Comparison of ENCODE assay signal across 1 cellular context in the genomic region with DNA sequence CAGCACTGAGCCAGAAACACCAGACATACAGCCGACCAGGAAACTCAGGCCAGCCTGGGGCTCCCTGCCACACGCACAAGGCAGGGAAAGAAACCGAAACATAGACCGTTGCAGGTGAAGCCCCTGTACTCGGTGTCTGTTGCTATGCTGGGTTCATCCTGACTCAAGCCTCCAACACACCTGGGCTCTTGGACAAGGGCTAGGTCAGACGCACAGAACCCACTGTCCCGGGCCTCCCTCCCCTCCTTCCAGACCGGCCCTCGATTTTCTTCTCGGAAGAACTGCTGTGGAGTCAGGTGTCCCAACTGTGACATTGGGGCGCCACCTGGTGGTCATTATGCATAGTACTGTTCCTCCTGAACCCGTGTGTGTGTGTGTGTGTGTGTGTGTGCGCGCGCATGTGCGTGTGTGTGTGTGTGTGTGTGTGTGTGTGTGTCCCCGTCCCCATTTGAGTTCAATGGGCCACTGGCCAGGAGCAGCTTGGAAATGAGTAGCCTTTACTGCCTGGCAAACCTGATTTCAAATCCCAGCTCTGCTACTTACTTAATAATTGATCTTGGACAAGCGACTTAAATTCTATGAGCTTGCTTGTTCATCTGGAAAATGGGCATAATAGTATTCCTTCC.
A peak's percentile ranks its signal among the peaks of the same experiment; 100 is the strongest.
TF ChIP-seq lines count a peak whose summit lies in the region.

No MANE protein-coding gene starts in this region.

TF ChIP-seq in HepG2, 621 proteins besides CTCF, POLR2A, EP300 and RAD21 (continued from another document and continues in another):
- TF ChIP-seq, protein P1, sequence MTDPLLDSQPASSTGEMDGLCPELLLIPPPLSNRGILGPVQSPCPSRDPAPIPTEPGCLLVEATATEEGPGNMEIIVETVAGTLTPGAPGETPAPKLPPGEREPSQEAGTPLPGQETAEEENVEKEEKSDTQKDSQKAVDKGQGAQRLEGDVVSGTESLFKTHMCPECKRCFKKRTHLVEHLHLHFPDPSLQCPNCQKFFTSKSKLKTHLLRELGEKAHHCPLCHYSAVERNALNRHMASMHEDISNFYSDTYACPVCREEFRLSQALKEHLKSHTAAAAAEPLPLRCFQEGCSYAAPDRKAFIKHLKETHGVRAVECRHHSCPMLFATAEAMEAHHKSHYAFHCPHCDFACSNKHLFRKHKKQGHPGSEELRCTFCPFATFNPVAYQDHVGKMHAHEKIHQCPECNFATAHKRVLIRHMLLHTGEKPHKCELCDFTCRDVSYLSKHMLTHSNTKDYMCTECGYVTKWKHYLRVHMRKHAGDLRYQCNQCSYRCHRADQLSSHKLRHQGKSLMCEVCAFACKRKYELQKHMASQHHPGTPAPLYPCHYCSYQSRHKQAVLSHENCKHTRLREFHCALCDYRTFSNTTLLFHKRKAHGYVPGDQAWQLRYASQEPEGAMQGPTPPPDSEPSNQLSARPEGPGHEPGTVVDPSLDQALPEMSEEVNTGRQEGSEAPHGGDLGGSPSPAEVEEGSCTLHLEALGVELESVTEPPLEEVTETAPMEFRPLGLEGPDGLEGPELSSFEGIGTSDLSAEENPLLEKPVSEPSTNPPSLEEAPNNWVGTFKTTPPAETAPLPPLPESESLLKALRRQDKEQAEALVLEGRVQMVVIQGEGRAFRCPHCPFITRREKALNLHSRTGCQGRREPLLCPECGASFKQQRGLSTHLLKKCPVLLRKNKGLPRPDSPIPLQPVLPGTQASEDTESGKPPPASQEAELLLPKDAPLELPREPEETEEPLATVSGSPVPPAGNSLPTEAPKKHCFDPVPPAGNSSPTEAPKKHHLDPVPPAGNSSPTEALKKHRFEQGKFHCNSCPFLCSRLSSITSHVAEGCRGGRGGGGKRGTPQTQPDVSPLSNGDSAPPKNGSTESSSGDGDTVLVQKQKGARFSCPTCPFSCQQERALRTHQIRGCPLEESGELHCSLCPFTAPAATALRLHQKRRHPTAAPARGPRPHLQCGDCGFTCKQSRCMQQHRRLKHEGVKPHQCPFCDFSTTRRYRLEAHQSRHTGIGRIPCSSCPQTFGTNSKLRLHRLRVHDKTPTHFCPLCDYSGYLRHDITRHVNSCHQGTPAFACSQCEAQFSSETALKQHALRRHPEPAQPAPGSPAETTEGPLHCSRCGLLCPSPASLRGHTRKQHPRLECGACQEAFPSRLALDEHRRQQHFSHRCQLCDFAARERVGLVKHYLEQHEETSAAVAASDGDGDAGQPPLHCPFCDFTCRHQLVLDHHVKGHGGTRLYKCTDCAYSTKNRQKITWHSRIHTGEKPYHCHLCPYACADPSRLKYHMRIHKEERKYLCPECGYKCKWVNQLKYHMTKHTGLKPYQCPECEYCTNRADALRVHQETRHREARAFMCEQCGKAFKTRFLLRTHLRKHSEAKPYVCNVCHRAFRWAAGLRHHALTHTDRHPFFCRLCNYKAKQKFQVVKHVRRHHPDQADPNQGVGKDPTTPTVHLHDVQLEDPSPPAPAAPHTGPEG (CRISPR knock-in tag; IDR thresholded peaks at IDR 0.05): no peak
- TF ChIP-seq PCBP2 (optimal IDR thresholded peaks at IDR 0.05; ENCODE audit: low read depth, low read length, poor library complexity, severe bottlenecking): no peak
- no peak for TF ChIP-seq ZNF572 (CRISPR knock-in tag; IDR thresholded peaks at IDR 0.05)
- TF ChIP-seq SRSF1 (optimal IDR thresholded peaks at IDR 0.05; ENCODE audit: low read depth, low read length): no peak
- TF ChIP-seq, protein P2, sequence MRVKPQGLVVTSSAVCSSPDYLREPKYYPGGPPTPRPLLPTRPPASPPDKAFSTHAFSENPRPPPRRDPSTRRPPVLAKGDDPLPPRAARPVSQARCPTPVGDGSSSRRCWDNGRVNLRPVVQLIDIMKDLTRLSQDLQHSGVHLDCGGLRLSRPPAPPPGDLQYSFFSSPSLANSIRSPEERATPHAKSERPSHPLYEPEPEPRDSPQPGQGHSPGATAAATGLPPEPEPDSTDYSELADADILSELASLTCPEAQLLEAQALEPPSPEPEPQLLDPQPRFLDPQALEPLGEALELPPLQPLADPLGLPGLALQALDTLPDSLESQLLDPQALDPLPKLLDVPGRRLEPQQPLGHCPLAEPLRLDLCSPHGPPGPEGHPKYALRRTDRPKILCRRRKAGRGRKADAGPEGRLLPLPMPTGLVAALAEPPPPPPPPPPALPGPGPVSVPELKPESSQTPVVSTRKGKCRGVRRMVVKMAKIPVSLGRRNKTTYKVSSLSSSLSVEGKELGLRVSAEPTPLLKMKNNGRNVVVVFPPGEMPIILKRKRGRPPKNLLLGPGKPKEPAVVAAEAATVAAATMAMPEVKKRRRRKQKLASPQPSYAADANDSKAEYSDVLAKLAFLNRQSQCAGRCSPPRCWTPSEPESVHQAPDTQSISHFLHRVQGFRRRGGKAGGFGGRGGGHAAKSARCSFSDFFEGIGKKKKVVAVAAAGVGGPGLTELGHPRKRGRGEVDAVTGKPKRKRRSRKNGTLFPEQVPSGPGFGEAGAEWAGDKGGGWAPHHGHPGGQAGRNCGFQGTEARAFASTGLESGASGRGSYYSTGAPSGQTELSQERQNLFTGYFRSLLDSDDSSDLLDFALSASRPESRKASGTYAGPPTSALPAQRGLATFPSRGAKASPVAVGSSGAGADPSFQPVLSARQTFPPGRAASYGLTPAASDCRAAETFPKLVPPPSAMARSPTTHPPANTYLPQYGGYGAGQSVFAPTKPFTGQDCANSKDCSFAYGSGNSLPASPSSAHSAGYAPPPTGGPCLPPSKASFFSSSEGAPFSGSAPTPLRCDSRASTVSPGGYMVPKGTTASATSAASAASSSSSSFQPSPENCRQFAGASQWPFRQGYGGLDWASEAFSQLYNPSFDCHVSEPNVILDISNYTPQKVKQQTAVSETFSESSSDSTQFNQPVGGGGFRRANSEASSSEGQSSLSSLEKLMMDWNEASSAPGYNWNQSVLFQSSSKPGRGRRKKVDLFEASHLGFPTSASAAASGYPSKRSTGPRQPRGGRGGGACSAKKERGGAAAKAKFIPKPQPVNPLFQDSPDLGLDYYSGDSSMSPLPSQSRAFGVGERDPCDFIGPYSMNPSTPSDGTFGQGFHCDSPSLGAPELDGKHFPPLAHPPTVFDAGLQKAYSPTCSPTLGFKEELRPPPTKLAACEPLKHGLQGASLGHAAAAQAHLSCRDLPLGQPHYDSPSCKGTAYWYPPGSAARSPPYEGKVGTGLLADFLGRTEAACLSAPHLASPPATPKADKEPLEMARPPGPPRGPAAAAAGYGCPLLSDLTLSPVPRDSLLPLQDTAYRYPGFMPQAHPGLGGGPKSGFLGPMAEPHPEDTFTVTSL (CRISPR knock-in tag; IDR thresholded peaks at IDR 0.05; ENCODE audit: borderline replicate concordance): no peak
- TF ChIP-seq DNMT3B (CRISPR knock-in tag; conservative IDR thresholded peaks at IDR 0.05): no peak
- 0 out of 2 replicates have a peak, but pooled peaks have one; percentile 37 for TF ChIP-seq ZNF713 (CRISPR knock-in tag; IDR thresholded peaks at IDR 0.05)
- no peak for TF ChIP-seq ZC3H4 (CRISPR knock-in tag; IDR thresholded peaks at IDR 0.05; ENCODE audit: borderline replicate concordance)
- 0 out of 2 replicates have a peak, but pooled peaks have one; percentile 15 for TF ChIP-seq FOXA3 (CRISPR knock-in tag; IDR thresholded peaks at IDR 0.05)
- TF ChIP-seq REXO4 (CRISPR knock-in tag; IDR thresholded peaks at IDR 0.05; ENCODE audit: borderline replicate concordance): no peak
- 0 out of 2 replicates have a peak, but pooled peaks have one; percentile 31 for TF ChIP-seq NFKB2 (CRISPR knock-in tag; IDR thresholded peaks at IDR 0.05; ENCODE audit: borderline replicate concordance)
- TF ChIP-seq, protein P3, sequence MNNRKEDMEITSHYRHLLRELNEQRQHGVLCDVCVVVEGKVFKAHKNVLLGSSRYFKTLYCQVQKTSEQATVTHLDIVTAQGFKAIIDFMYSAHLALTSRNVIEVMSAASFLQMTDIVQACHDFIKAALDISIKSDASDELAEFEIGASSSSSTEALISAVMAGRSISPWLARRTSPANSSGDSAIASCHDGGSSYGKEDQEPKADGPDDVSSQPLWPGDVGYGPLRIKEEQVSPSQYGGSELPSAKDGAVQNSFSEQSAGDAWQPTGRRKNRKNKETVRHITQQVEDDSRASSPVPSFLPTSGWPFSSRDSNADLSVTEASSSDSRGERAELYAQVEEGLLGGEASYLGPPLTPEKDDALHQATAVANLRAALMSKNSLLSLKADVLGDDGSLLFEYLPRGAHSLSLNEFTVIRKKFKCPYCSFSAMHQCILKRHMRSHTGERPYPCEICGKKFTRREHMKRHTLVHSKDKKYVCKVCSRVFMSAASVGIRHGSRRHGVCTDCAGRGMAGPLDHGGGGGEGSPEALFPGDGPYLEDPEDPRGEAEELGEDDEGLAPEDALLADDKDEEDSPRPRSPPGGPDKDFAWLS (CRISPR knock-in tag; IDR thresholded peaks at IDR 0.05; ENCODE audit: borderline replicate concordance): no peak
- TF ChIP-seq ZNF354B (CRISPR knock-in tag; IDR thresholded peaks at IDR 0.05): no peak
- TF ChIP-seq AHR (CRISPR knock-in tag; IDR thresholded peaks at IDR 0.05): 0 out of 2 replicates have a peak, but pooled peaks have one; percentile 19
- no peak for TF ChIP-seq STAT5B (CRISPR knock-in tag; IDR thresholded peaks at IDR 0.05)
- TF ChIP-seq, protein P4, sequence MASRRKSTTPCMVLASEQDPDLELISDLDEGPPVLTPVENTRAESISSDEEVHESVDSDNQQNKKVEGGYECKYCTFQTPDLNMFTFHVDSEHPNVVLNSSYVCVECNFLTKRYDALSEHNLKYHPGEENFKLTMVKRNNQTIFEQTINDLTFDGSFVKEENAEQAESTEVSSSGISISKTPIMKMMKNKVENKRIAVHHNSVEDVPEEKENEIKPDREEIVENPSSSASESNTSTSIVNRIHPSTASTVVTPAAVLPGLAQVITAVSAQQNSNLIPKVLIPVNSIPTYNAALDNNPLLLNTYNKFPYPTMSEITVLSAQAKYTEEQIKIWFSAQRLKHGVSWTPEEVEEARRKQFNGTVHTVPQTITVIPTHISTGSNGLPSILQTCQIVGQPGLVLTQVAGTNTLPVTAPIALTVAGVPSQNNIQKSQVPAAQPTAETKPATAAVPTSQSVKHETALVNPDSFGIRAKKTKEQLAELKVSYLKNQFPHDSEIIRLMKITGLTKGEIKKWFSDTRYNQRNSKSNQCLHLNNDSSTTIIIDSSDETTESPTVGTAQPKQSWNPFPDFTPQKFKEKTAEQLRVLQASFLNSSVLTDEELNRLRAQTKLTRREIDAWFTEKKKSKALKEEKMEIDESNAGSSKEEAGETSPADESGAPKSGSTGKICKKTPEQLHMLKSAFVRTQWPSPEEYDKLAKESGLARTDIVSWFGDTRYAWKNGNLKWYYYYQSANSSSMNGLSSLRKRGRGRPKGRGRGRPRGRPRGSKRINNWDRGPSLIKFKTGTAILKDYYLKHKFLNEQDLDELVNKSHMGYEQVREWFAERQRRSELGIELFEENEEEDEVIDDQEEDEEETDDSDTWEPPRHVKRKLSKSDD (CRISPR knock-in tag; IDR thresholded peaks at IDR 0.05; ENCODE audit: low read depth): 0 out of 2 replicates have a peak, but pooled peaks have one; percentile 26
- TF ChIP-seq SCMH1 (CRISPR knock-in tag; IDR thresholded peaks at IDR 0.05; ENCODE audit: borderline replicate concordance): no peak
- no peak for TF ChIP-seq CEBPG (CRISPR knock-in tag; IDR thresholded peaks at IDR 0.05)
- TF ChIP-seq CHCHD3 (CRISPR knock-in tag; IDR thresholded peaks at IDR 0.05): no peak
- 0 out of 2 replicates have a peak, but pooled peaks have one; percentile 41 for TF ChIP-seq HIVEP1 (CRISPR knock-in tag; IDR thresholded peaks at IDR 0.05)
- TF ChIP-seq TBX3 (IDR thresholded peaks at IDR 0.05; ENCODE audit: borderline replicate concordance): no peak
- no peak for TF ChIP-seq RXRA (CRISPR knock-in tag; IDR thresholded peaks at IDR 0.05)
- 0 out of 2 replicates have a peak, but pooled peaks have one; percentile 15 for TF ChIP-seq ZNF350 (CRISPR knock-in tag; IDR thresholded peaks at IDR 0.05; ENCODE audit: borderline replicate concordance, low read depth)
- TF ChIP-seq, protein P5, sequence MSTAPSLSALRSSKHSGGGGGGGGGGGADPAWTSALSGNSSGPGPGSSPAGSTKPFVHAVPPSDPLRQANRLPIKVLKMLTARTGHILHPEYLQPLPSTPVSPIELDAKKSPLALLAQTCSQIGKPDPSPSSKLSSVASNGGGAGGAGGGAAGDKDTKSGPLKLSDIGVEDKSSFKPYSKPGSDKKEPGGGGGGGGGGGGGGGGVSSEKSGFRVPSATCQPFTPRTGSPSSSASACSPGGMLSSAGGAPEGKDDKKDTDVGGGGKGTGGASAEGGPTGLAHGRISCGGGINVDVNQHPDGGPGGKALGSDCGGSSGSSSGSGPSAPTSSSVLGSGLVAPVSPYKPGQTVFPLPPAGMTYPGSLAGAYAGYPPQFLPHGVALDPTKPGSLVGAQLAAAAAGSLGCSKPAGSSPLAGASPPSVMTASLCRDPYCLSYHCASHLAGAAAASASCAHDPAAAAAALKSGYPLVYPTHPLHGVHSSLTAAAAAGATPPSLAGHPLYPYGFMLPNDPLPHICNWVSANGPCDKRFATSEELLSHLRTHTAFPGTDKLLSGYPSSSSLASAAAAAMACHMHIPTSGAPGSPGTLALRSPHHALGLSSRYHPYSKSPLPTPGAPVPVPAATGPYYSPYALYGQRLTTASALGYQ (CRISPR knock-in tag; IDR thresholded peaks at IDR 0.05): no peak
- peak; percentile 39; the same call in 1 of the 2 replicates for TF ChIP-seq ZNF547 (CRISPR knock-in tag; IDR thresholded peaks at IDR 0.05)
- TF ChIP-seq YY1 (IDR thresholded peaks at IDR 0.05; ENCODE audit: insufficient read depth, insufficient replicate concordance, low read depth, low read length): no peak
- TF ChIP-seq GZF1 (CRISPR knock-in tag; IDR thresholded peaks at IDR 0.05): no peak
- TF ChIP-seq ZSCAN12 (CRISPR knock-in tag; IDR thresholded peaks at IDR 0.05): no peak
- 0 out of 2 replicates have a peak, but pooled peaks have one; percentile 47 for TF ChIP-seq ZNF501 (CRISPR knock-in tag; IDR thresholded peaks at IDR 0.05)
- no peak for TF ChIP-seq ZNF83 (CRISPR knock-in tag; IDR thresholded peaks at IDR 0.05; ENCODE audit: borderline replicate concordance)
- no peak for TF ChIP-seq TGIF2 (CRISPR knock-in tag; IDR thresholded peaks at IDR 0.05)
- TF ChIP-seq CHD4 (IDR thresholded peaks at IDR 0.05; ENCODE audit: borderline replicate concordance, low read length): no peak
- TF ChIP-seq ERF (CRISPR knock-in tag; IDR thresholded peaks at IDR 0.05): peak; percentile 26; the same call in 1 of the 2 replicates
- no peak for TF ChIP-seq ELF3 (CRISPR knock-in tag; IDR thresholded peaks at IDR 0.05)
- TF ChIP-seq, protein P6, sequence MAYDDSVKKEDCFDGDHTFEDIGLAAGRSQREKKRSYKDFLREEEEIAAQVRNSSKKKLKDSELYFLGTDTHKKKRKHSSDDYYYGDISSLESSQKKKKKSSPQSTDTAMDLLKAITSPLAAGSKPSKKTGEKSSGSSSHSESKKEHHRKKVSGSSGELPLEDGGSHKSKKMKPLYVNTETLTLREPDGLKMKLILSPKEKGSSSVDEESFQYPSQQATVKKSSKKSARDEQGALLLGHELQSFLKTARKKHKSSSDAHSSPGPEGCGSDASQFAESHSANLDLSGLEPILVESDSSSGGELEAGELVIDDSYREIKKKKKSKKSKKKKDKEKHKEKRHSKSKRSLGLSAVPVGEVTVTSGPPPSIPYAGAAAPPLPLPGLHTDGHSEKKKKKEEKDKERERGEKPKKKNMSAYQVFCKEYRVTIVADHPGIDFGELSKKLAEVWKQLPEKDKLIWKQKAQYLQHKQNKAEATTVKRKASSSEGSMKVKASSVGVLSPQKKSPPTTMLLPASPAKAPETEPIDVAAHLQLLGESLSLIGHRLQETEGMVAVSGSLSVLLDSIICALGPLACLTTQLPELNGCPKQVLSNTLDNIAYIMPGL (CRISPR knock-in tag; IDR thresholded peaks at IDR 0.05; ENCODE audit: borderline replicate concordance in 1 of 2, low read depth in 1 of 2): 0 out of 4 replicates have a peak, but pooled peaks of 1 of the 2 experiments have one; percentile 33
- TF ChIP-seq ZNF556 (CRISPR knock-in tag; IDR thresholded peaks at IDR 0.05; ENCODE audit: borderline replicate concordance): 0 out of 2 replicates have a peak, but pooled peaks have one; percentile 25
- TF ChIP-seq TP53 (CRISPR knock-in tag; conservative IDR thresholded peaks at IDR 0.05): no peak
- TF ChIP-seq ZNF7 (CRISPR knock-in tag; IDR thresholded peaks at IDR 0.05): no peak
- no peak for TF ChIP-seq ZSCAN20 (CRISPR knock-in tag; IDR thresholded peaks at IDR 0.05; ENCODE audit: borderline replicate concordance)
- no peak for TF ChIP-seq SNRNP70 (IDR thresholded peaks at IDR 0.05; ENCODE audit: low read depth, low read length)
- TF ChIP-seq NBN (conservative IDR thresholded peaks at IDR 0.05): no peak
